22 cellular contexts compared by ENCODE assay signal in genomic region chr3:194826594-194826993, GRCh38.
"Had no signal": no experiment of that assay in that cellular context is flagged by ENCODE, and none has a peak within 500 bp of the region (broad histone marks: within the 10 kb centered on the region; RNA-seq: fewer than 3 reads in every experiment).

No MANE protein-coding gene starts in this region.

- H3K4me1 ChIP-seq: left lung, neural progenitor cell, parathyroid adenoma, right lobe of liver, suprapubic skin, tibial artery, uterus had no signal

- H3K27ac ChIP-seq: left lung, neural progenitor cell, neutrophil, parathyroid adenoma, right atrium auricular region, right lobe of liver, suprapubic skin, thoracic aorta, tibial artery, uterus had no signal

- DNase-seq: heart right ventricle; hippocampal formation; kidney glomerular epithelial cell; left cardiac atrium; left lung; mesendoderm; naive thymus-derived CD8-positive, alpha-beta T cell; occipital lobe; right lobe of liver; stimulated activated CD4-positive, alpha-beta T cell treated with anti-CD3 and anti-CD28 coated beads, Interleukin-4, amount 100 ng/mL, for 24 hours; stimulated activated naive CD4-positive, alpha-beta T cell; tibial artery; uterus had no signal

- H3K4me3 ChIP-seq: heart right ventricle, left lung, lung, neural progenitor cell, right atrium auricular region, right lobe of liver, suprapubic skin, thoracic aorta, tibial artery, uterus had no signal

- FAIRE-seq: keratinocyte had no signal

- H3K36me3 ChIP-seq: heart right ventricle, left lung, neural progenitor cell, neutrophil, right atrium auricular region, right lobe of liver, suprapubic skin, thoracic aorta, tibial artery, uterus had no signal

- H3K27me3 ChIP-seq: heart right ventricle, left lung, neural progenitor cell, neutrophil, right atrium auricular region, right lobe of liver, suprapubic skin, uterus had no signal

- H3K9me3 ChIP-seq: heart right ventricle, left lung, neutrophil, right atrium auricular region, right lobe of liver, suprapubic skin, thoracic aorta, tibial artery, uterus had no signal

- ATAC-seq: heart right ventricle; left cardiac atrium; left lung; naive thymus-derived CD8-positive, alpha-beta T cell; right lobe of liver; stimulated activated effector memory CD8-positive, alpha-beta T cell treated with anti-CD3 and anti-CD28 coated beads, Interleukin-12 subunit alpha, Interleukin-12 subunit beta, amount 100 ng/mL, for 72 hours had no signal
